ENCODE assay signal across 14 cellular contexts in genomic region chr2:217804338-217804737, GRCh38.
DNase-seq lines count a peak whose midpoint lies in the region; ATAC-seq and TF ChIP-seq lines count a peak whose summit lies in the region.
"Had no signal": no experiment of that assay in that cellular context is flagged by ENCODE, and none has a peak within 500 bp of the region (broad histone marks: within the 10 kb centered on the region; RNA-seq: fewer than 3 reads in every experiment).

No MANE protein-coding gene starts in this region.

- H3K36me3 ChIP-seq in heart left ventricle = peaks cover 0 to 90% (median 83%) of the 10 kb centered on the region in 9 donors
- peaks cover 77% of the 10 kb centered on the region for H3K36me3 ChIP-seq in upper lobe of right lung

- H3K4me3 Mint-ChIP-seq in WTC11 (no peak overlapping the region), nephron progenitor cell (no peak overlapping the region)
- H3K4me3 Mint-ChIP-seq: activated CD8-positive, alpha-beta T cell treated with anti-CD3 and anti-CD28 coated beads, Interleukin-2, amount 10 ng/mL, durations not matched to agents 7 days and 5 days; activated T-helper 17 cell treated with anti-CD3 and anti-CD28 coated beads, Interleukin-2, amount 50 U/mL, for 72 hours had no signal

- H3K4me1 Mint-ChIP-seq in WTC11 (peaks cover 3% of the 10 kb centered on the region), nephron progenitor cell (peaks cover 48% of the 10 kb centered on the region)

- H3K4me1 ChIP-seq in heart left ventricle = peaks cover 6 to 85% (median 42%) of the 10 kb centered on the region in 12 donors
- peaks cover 24% of the 10 kb centered on the region for H3K4me1 ChIP-seq in upper lobe of right lung

- H3K27me3 ChIP-seq in heart left ventricle = no peaks in the 10 kb centered on the region
- no peaks in the 10 kb centered on the region for H3K27me3 ChIP-seq in upper lobe of right lung
- H3K27me3 ChIP-seq: BLaER1 treated with 17β-estradiol and CSF1 and Interleukin-3, amounts not matched to agents 10 nM and 100 nM had no signal

- TF ChIP-seq POLR2A in heart left ventricle (IDR thresholded peaks at IDR 0.05) = no peak

- ATAC-seq in WTC11 = peak; percentile 61
- ATAC-seq in heart left ventricle = peak in 2 of 4 donors; percentile 6 to 7
- ATAC-seq in upper lobe of right lung = no peak
- no peak for ATAC-seq in HG02759 (IDR thresholded peaks at IDR 0.05; ENCODE audit: unreplicated experiment)
- ATAC-seq in HG02623 (IDR thresholded peaks at IDR 0.05; ENCODE audit: unreplicated experiment) = no peak
- ATAC-seq: activated CD8-positive, alpha-beta T cell treated with anti-CD3 and anti-CD28 coated beads, Interleukin-2, amount 10 ng/mL, durations not matched to agents 7 days and 5 days; activated T-helper 17 cell treated with anti-CD3 and anti-CD28 coated beads, Interleukin-2, amount 50 U/mL, for 72 hours had no signal

- H3K27ac Mint-ChIP-seq in WTC11 = no peak overlapping the region
- H3K27ac Mint-ChIP-seq in nephron progenitor cell = no peak overlapping the region
- H3K27ac Mint-ChIP-seq: activated T-helper 17 cell treated with anti-CD3 and anti-CD28 coated beads, Interleukin-2, amount 50 U/mL, for 72 hours had no signal

- H3K4me3 ChIP-seq in heart left ventricle = no peak overlapping the region
- H3K4me3 ChIP-seq in upper lobe of right lung = no peak overlapping the region
- H3K4me3 ChIP-seq: BLaER1 treated with 17β-estradiol and CSF1 and Interleukin-3, amounts not matched to agents 10 nM and 100 nM had no signal

- H3K9me3 ChIP-seq in heart left ventricle (no peaks in the 10 kb centered on the region), upper lobe of right lung (no peaks in the 10 kb centered on the region)
- H3K9me3 ChIP-seq: BLaER1 treated with 17β-estradiol and CSF1 and Interleukin-3, amounts not matched to agents 10 nM and 100 nM had no signal

- intact Hi-C loops in heart left ventricle (cut with DNase I) = loop anchor here in 2 of 10 donors (10.0 kb wide), 1 partner anchor 50 kb away; no protein-coding TSS in a partner anchor
- intact Hi-C loops in upper lobe of right lung (cut with DNase I) = no loop called here

- WGBS in heart left ventricle, 4 donors = 46 to 67% (median 55%) methylated on average over 12 of the region's 12 CpGs

- DNase-seq in WTC11 (ENCODE audit: low spot score) (peak; percentile 41), heart left ventricle (peak in 3 of 5 donors; percentile 20 to 60 (median 47)), nephron progenitor cell (peak; percentile 50), upper lobe of right lung (no peak), hippocampal formation (lab: John Stamatoyannopoulos, UW) (no peak), SK-N-DZ (ENCODE audit: low spot score) (no peak)
- DNase-seq: activated CD8-positive, alpha-beta T cell treated with anti-CD3 and anti-CD28 coated beads, Interleukin-2, amount 10 ng/mL, durations not matched to agents 7 days and 5 days; islet precursor cell; NCI-H187; NCI-H510A treated with DMSO at 0.1 percent for 48 hours had no signal

- H3K9me3 Mint-ChIP-seq in WTC11 (peaks cover 9% of the 10 kb centered on the region), nephron progenitor cell (no peaks in the 10 kb centered on the region)
- H3K9me3 Mint-ChIP-seq: activated T-helper 17 cell treated with anti-CD3 and anti-CD28 coated beads, Interleukin-2, amount 50 U/mL, for 72 hours had no signal

- CTCF ChIA-PET in WTC11 (lab: Charles Lee) = interaction anchor here (0.9 to 2.7 kb wide), 8 partner anchors 10 to 190 kb away, joined by 3 to 16 read pairs (median 4); no protein-coding TSS in a partner anchor

- H3K27me3 Mint-ChIP-seq in WTC11 (ENCODE audit: low read depth) (no peaks in the 10 kb centered on the region), nephron progenitor cell (ENCODE audit: low read depth, poor library complexity) (peaks cover 14% of the 10 kb centered on the region)

- H3K27ac ChIP-seq in heart left ventricle = peak overlapping the region in 9 of 12 donors; percentile 29 to 82 (median 58)
- H3K27ac ChIP-seq in upper lobe of right lung = peak overlapping the region; percentile 42
- H3K27ac ChIP-seq: BLaER1 treated with 17β-estradiol and CSF1 and Interleukin-3, amounts not matched to agents 10 nM and 100 nM had no signal

- H3K36me3 Mint-ChIP-seq in WTC11 = peaks cover 4% of the 10 kb centered on the region; the same call in 1 of the 2 replicates
- H3K36me3 Mint-ChIP-seq in nephron progenitor cell (ENCODE audit: low read depth) = peaks cover 12% of the 10 kb centered on the region

- TF ChIP-seq CTCF in WTC11 (IDR thresholded peaks at IDR 0.05) = no peak
- TF ChIP-seq CTCF in heart left ventricle (IDR thresholded peaks at IDR 0.05) = no peak
- TF ChIP-seq CTCF in nephron progenitor cell (IDR thresholded peaks at IDR 0.05) = no peak
- no peak for TF ChIP-seq CTCF in upper lobe of right lung (IDR thresholded peaks at IDR 0.05)

- POLR2A ChIA-PET in WTC11 (lab: Charles Lee) = interaction anchor here (0.6 kb wide), 1 partner anchor 116 kb away, joined by 3 read pairs; no protein-coding TSS in a partner anchor

TF ChIP-seq in WTC11, 78 proteins besides CTCF, POLR2A, EP300 and RAD21 (continues in another document):
- TF ChIP-seq GTF2I (CRISPR knock-in tag; conservative IDR thresholded peaks at IDR 0.05) = no peak
- TF ChIP-seq ARID4B (CRISPR knock-in tag; IDR thresholded peaks at IDR 0.05; ENCODE audit: borderline replicate concordance) = peak; percentile 49; the same call in 1 of the 2 replicates
- peak; percentile 31; the same call in 1 of the 2 replicates for TF ChIP-seq FOXK1 (CRISPR knock-in tag; IDR thresholded peaks at IDR 0.05)
- 0 out of 2 replicates have a peak, but pooled peaks have one; percentile 34 for TF ChIP-seq CREB1 (CRISPR knock-in tag; IDR thresholded peaks at IDR 0.05)
- no peak for TF ChIP-seq SOX15 (CRISPR knock-in tag; IDR thresholded peaks at IDR 0.05)
- TF ChIP-seq SMAD4 (CRISPR knock-in tag; IDR thresholded peaks at IDR 0.05) = peak; percentile 76; the same call in 1 of the 2 replicates
- no peak for TF ChIP-seq ZNF138 (CRISPR knock-in tag; conservative IDR thresholded peaks at IDR 0.05)
- peak; percentile 38; the same call in 1 of the 2 replicates for TF ChIP-seq NR2C2 (CRISPR knock-in tag; IDR thresholded peaks at IDR 0.05)
- TF ChIP-seq NFE2L1 (CRISPR knock-in tag; IDR thresholded peaks at IDR 0.05) = peak; percentile 16; the same call in 1 of the 2 replicates
- no peak for TF ChIP-seq MLX (CRISPR knock-in tag; IDR thresholded peaks at IDR 0.05)
- no peak for TF ChIP-seq AR (CRISPR knock-in tag; IDR thresholded peaks at IDR 0.05)

Comparison
In these comparisons a context has a peak if more than half of its experiments do, and no peak if none do; other contexts are left out.
1. DNase-seq: peak in WTC11 (single experiment), heart left ventricle (3 of 5) and nephron progenitor cell (single experiment); none in upper lobe of right lung (single experiment), hippocampal formation (0 of 2) and SK-N-DZ (single experiment).